ENCODE assay signal across 1 cellular context in the genomic region with DNA sequence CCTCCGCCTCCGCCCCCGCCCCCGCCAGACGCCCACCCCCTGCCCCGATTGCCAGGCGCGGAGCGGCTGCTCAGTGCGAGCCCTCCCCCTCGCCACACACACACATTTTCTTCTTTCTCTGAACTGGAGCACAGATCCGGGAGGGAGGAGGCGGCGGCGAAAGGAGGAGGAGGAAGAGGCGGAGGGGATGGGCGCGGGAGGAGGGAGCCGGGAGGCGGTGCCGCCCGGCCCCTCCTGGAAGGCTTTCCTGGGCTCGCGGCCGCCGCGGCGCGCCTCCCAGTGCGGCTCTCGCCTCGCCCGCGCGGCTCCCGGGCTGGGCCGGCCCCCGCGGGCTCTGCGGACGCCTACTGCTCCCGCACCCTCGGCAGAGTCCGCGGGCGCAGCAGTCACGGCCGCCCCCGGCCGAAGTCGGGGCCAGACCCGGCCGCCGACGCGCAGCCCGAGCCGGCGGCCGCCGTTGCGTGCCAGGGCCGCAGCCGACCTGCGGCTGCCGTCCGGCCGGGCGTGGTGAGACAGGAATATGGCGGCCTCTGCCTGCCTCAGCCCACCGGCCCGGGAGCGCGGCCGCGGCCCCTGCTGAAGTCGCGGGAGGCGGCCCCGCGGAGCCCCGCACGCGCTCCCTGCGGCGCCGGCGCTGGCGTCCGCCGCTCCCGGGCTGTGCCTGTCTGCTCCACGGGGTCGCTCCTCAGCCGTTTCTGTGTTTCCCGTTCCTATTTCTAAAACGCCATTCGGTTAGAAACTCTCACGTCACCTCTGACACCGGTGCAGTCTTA.
TF ChIP-seq lines count a peak whose summit lies in the region.

No MANE protein-coding gene starts in this region.

TF ChIP-seq in HepG2, 621 proteins besides CTCF, POLR2A, EP300 and RAD21 (continued from another document):
- TF ChIP-seq, protein P1, sequence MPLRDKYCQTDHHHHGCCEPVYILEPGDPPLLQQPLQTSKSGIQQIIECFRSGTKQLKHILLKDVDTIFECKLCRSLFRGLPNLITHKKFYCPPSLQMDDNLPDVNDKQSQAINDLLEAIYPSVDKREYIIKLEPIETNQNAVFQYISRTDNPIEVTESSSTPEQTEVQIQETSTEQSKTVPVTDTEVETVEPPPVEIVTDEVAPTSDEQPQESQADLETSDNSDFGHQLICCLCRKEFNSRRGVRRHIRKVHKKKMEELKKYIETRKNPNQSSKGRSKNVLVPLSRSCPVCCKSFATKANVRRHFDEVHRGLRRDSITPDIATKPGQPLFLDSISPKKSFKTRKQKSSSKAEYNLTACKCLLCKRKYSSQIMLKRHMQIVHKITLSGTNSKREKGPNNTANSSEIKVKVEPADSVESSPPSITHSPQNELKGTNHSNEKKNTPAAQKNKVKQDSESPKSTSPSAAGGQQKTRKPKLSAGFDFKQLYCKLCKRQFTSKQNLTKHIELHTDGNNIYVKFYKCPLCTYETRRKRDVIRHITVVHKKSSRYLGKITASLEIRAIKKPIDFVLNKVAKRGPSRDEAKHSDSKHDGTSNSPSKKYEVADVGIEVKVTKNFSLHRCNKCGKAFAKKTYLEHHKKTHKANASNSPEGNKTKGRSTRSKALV (CRISPR knock-in tag; IDR thresholded peaks at IDR 0.05) = 0 out of 2 replicates have a peak, but pooled peaks have one; percentile 12
- TF ChIP-seq, protein P2, sequence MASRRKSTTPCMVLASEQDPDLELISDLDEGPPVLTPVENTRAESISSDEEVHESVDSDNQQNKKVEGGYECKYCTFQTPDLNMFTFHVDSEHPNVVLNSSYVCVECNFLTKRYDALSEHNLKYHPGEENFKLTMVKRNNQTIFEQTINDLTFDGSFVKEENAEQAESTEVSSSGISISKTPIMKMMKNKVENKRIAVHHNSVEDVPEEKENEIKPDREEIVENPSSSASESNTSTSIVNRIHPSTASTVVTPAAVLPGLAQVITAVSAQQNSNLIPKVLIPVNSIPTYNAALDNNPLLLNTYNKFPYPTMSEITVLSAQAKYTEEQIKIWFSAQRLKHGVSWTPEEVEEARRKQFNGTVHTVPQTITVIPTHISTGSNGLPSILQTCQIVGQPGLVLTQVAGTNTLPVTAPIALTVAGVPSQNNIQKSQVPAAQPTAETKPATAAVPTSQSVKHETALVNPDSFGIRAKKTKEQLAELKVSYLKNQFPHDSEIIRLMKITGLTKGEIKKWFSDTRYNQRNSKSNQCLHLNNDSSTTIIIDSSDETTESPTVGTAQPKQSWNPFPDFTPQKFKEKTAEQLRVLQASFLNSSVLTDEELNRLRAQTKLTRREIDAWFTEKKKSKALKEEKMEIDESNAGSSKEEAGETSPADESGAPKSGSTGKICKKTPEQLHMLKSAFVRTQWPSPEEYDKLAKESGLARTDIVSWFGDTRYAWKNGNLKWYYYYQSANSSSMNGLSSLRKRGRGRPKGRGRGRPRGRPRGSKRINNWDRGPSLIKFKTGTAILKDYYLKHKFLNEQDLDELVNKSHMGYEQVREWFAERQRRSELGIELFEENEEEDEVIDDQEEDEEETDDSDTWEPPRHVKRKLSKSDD (CRISPR knock-in tag; IDR thresholded peaks at IDR 0.05; ENCODE audit: low read depth) = no peak
- TF ChIP-seq ETV5 (CRISPR knock-in tag; IDR thresholded peaks at IDR 0.05; ENCODE audit: borderline replicate concordance) (peak; percentile 15; the same call in 1 of the 2 replicates), ZNF788 (CRISPR knock-in tag; IDR thresholded peaks at IDR 0.05; ENCODE audit: borderline replicate concordance) (peak; percentile 31; the same call in 1 of the 2 replicates), ZBTB7A (CRISPR knock-in tag; IDR thresholded peaks at IDR 0.05) (0 out of 2 replicates have a peak, but pooled peaks have one; percentile 38), MXD4 (CRISPR knock-in tag; IDR thresholded peaks at IDR 0.05) (no peak), ARID3A (IDR thresholded peaks at IDR 0.05; ENCODE audit: low read depth, low read length) (no peak), ZNF446 (CRISPR knock-in tag; IDR thresholded peaks at IDR 0.05) (0 out of 2 replicates have a peak, but pooled peaks have one; percentile 5), ELF3 (CRISPR knock-in tag; IDR thresholded peaks at IDR 0.05) (0 out of 2 replicates have a peak, but pooled peaks have one; percentile 25), TFAP4 (IDR thresholded peaks at IDR 0.05; ENCODE audit: borderline replicate concordance, low read depth) (no peak), PLRG1 (conservative IDR thresholded peaks at IDR 0.05) (no peak), ZNF75D (CRISPR knock-in tag; IDR thresholded peaks at IDR 0.05; ENCODE audit: borderline replicate concordance) (no peak), ZKSCAN8 (CRISPR knock-in tag; IDR thresholded peaks at IDR 0.05; ENCODE audit: borderline replicate concordance) (0 out of 2 replicates have a peak, but pooled peaks have one; percentile 40), SP5 (CRISPR knock-in tag; IDR thresholded peaks at IDR 0.05; ENCODE audit: borderline replicate concordance, low read depth) (peak; percentile 64), YY1 (IDR thresholded peaks at IDR 0.05; ENCODE audit: insufficient read depth, insufficient replicate concordance, low read depth, low read length) (peak; percentile 77), KLF16 (CRISPR knock-in tag; IDR thresholded peaks at IDR 0.05) (0 out of 4 replicates have a peak, but pooled peaks of 1 of the 2 experiments have one; percentile 16), ZNF546 (CRISPR knock-in tag; conservative IDR thresholded peaks at IDR 0.05) (0 out of 2 replicates have a peak, but pooled peaks have one; percentile 43), HNRNPLL (IDR thresholded peaks at IDR 0.05; ENCODE audit: low read depth, low read length, poor library complexity, severe bottlenecking) (peak; percentile 59), TBX3 (IDR thresholded peaks at IDR 0.05; ENCODE audit: borderline replicate concordance) (no peak), ZMYM2 (CRISPR knock-in tag; IDR thresholded peaks at IDR 0.05) (no peak), TFDP2 (CRISPR knock-in tag; IDR thresholded peaks at IDR 0.05) (peak; percentile 24; the same call in 1 of the 2 replicates), SAP130 (CRISPR knock-in tag; IDR thresholded peaks at IDR 0.05; ENCODE audit: low read depth) (peak; percentile 66), ZNF776 (CRISPR knock-in tag; IDR thresholded peaks at IDR 0.05) (no peak), GABPB1 (CRISPR knock-in tag; IDR thresholded peaks at IDR 0.05) (peak; percentile 50; the same call in 1 of the 2 replicates), THAP11 (CRISPR knock-in tag; IDR thresholded peaks at IDR 0.05) (no peak; the same call in 1 of the 2 replicates), KDM2A (CRISPR knock-in tag; IDR thresholded peaks at IDR 0.05; ENCODE audit: borderline replicate concordance, low read depth) (0 out of 2 replicates have a peak, but pooled peaks have one; percentile 26), POLR2G (IDR thresholded peaks at IDR 0.05; ENCODE audit: low read depth, low read length) (peak; percentile 38; the same call in 1 of the 2 replicates), ZNF441 (CRISPR knock-in tag; IDR thresholded peaks at IDR 0.05; ENCODE audit: borderline replicate concordance) (no peak), CENPT (CRISPR knock-in tag; IDR thresholded peaks at IDR 0.05; ENCODE audit: low read depth) (no peak), ZNF777 (CRISPR knock-in tag; IDR thresholded peaks at IDR 0.05) (0 out of 2 replicates have a peak, but pooled peaks have one; percentile 5), GATAD2A (CRISPR knock-in tag; IDR thresholded peaks at IDR 0.05) (peak; percentile 47; the same call in 1 of the 2 replicates), ZC3H13 (CRISPR knock-in tag; IDR thresholded peaks at IDR 0.05) (peak; percentile 32; the same call in 1 of the 2 replicates), TAF1 (CRISPR knock-in tag; IDR thresholded peaks at IDR 0.05) (0 out of 2 replicates have a peak, but pooled peaks have one; percentile 26)
- TF ChIP-seq, protein P3, sequence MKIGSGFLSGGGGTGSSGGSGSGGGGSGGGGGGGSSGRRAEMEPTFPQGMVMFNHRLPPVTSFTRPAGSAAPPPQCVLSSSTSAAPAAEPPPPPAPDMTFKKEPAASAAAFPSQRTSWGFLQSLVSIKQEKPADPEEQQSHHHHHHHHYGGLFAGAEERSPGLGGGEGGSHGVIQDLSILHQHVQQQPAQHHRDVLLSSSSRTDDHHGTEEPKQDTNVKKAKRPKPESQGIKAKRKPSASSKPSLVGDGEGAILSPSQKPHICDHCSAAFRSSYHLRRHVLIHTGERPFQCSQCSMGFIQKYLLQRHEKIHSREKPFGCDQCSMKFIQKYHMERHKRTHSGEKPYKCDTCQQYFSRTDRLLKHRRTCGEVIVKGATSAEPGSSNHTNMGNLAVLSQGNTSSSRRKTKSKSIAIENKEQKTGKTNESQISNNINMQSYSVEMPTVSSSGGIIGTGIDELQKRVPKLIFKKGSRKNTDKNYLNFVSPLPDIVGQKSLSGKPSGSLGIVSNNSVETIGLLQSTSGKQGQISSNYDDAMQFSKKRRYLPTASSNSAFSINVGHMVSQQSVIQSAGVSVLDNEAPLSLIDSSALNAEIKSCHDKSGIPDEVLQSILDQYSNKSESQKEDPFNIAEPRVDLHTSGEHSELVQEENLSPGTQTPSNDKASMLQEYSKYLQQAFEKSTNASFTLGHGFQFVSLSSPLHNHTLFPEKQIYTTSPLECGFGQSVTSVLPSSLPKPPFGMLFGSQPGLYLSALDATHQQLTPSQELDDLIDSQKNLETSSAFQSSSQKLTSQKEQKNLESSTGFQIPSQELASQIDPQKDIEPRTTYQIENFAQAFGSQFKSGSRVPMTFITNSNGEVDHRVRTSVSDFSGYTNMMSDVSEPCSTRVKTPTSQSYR (CRISPR knock-in tag; IDR thresholded peaks at IDR 0.05; ENCODE audit: borderline replicate concordance) = peak; percentile 63; the same call in 1 of the 2 replicates
- TF ChIP-seq, protein P4, sequence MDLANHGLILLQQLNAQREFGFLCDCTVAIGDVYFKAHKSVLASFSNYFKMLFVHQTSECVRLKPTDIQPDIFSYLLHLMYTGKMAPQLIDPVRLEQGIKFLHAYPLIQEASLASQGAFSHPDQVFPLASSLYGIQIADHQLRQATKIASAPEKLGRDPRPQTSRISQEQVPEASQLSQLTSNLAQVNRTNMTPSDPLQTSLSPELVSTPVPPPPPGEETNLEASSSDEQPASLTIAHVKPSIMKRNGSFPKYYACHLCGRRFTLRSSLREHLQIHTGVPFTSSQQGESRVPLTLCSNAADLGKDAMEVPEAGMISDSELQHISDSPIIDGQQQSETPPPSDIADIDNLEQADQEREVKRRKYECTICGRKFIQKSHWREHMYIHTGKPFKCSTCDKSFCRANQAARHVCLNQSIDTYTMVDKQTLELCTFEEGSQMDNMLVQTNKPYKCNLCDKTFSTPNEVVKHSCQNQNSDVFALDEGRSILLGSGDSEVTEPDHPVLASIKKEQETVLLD (CRISPR knock-in tag; IDR thresholded peaks at IDR 0.05; ENCODE audit: low read depth) = peak; percentile 75
- TF ChIP-seq, protein P5, sequence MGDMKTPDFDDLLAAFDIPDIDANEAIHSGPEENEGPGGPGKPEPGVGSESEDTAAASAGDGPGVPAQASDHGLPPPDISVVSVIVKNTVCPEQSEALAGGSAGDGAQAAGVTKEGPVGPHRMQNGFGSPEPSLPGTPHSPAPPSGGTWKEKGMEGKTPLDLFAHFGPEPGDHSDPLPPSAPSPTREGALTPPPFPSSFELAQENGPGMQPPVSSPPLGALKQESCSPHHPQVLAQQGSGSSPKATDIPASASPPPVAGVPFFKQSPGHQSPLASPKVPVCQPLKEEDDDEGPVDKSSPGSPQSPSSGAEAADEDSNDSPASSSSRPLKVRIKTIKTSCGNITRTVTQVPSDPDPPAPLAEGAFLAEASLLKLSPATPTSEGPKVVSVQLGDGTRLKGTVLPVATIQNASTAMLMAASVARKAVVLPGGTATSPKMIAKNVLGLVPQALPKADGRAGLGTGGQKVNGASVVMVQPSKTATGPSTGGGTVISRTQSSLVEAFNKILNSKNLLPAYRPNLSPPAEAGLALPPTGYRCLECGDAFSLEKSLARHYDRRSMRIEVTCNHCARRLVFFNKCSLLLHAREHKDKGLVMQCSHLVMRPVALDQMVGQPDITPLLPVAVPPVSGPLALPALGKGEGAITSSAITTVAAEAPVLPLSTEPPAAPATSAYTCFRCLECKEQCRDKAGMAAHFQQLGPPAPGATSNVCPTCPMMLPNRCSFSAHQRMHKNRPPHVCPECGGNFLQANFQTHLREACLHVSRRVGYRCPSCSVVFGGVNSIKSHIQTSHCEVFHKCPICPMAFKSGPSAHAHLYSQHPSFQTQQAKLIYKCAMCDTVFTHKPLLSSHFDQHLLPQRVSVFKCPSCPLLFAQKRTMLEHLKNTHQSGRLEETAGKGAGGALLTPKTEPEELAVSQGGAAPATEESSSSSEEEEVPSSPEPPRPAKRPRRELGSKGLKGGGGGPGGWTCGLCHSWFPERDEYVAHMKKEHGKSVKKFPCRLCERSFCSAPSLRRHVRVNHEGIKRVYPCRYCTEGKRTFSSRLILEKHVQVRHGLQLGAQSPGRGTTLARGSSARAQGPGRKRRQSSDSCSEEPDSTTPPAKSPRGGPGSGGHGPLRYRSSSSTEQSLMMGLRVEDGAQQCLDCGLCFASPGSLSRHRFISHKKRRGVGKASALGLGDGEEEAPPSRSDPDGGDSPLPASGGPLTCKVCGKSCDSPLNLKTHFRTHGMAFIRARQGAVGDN (CRISPR knock-in tag; IDR thresholded peaks at IDR 0.05) = peak; percentile 33; the same call in 1 of the 2 replicates
TF ChIP-seq in HepG2: peak in this region for 46.
